17 cellular contexts compared by ENCODE assay signal in genomic region chr7:88452648-88453047, GRCh38.
A peak's percentile ranks its signal among the peaks of the same experiment; 100 is the strongest.
DNase-seq lines count a peak whose midpoint lies in the region; ATAC-seq and TF ChIP-seq lines count a peak whose summit lies in the region.
"Had no signal": no experiment of that assay in that cellular context is flagged by ENCODE, and none has a peak within 500 bp of the region (broad histone marks: within the 10 kb centered on the region; RNA-seq: fewer than 3 reads in every experiment).

No MANE protein-coding gene starts in this region.

- peaks cover 15% of the 10 kb centered on the region for H3K4me1 Mint-ChIP-seq in GM23338
- H3K4me1 Mint-ChIP-seq: T-cell had no signal

- DNase-seq in DND-41 (peak; percentile 61), left colon (peak in 1 of 2 donors; percentile 12), NCI-H2196 (lab: John Stamatoyannopoulos, UW; ENCODE audit: unreplicated experiment) (no peak), GM23338 (ENCODE audit: low spot score) (no peak), SK-N-DZ (ENCODE audit: low spot score) (no peak)
- DNase-seq: DMS53, HCEC 1CT, Kasumi-1, NCI-H226, NCI-H526 treated with DMSO at 0.1 percent for 48 hours, PC-9 had no signal

- H3K36me3 Mint-ChIP-seq in GM23338 (ENCODE audit: low read depth): no peaks in the 10 kb centered on the region
- H3K36me3 Mint-ChIP-seq: T-cell had no signal

- no peaks in the 10 kb centered on the region for H3K9me3 ChIP-seq in DND-41 (ENCODE audit: insufficient read depth, low read length, severe bottlenecking)
- H3K9me3 ChIP-seq: A549 had no signal

- TF ChIP-seq CTCF in DND-41 (IDR thresholded peaks at IDR 0.05; ENCODE audit: borderline replicate concordance, extremely low read depth, low read length, poor library complexity, severe bottlenecking) (no peak), KMS-11 (conservative IDR thresholded peaks at IDR 0.05; ENCODE audit: low read depth, low read length) (no peak), GM23338 (conservative IDR thresholded peaks at IDR 0.05; ENCODE audit: low read depth in 2 of 2) (no peak)

- intact Hi-C loops in left colon (cut with DNase I, micrococcal nuclease): no loop called here

- no peaks in the 10 kb centered on the region for H3K9me3 Mint-ChIP-seq in GM23338
- H3K9me3 Mint-ChIP-seq: T-cell had no signal

- H3K9me2 ChIP-seq in GM23338 (ENCODE audit: insufficient read depth): peaks cover 7% of the 10 kb centered on the region; the same call in 1 of the 2 replicates

- H3K27ac ChIP-seq in DND-41 (ENCODE audit: low read length) (no peak overlapping the region), KMS-11 (peak overlapping the region; percentile 69), GM23338 (ENCODE audit: low read depth) (no peak overlapping the region)
- H3K27ac ChIP-seq: A549, C4-2B, PC-9, SK-N-MC had no signal

- no peaks in the 10 kb centered on the region for H3K79me2 ChIP-seq in DND-41 (ENCODE audit: insufficient read depth, low read length)
- no peaks in the 10 kb centered on the region for H3K79me2 ChIP-seq in KMS-11 (ENCODE audit: insufficient read depth, low read depth)
- no peaks in the 10 kb centered on the region for H3K79me2 ChIP-seq in GM23338 (replicated peaks; ENCODE audit: insufficient read depth)

- H3K36me3 ChIP-seq in DND-41 (ENCODE audit: insufficient read depth, low read length): no peaks in the 10 kb centered on the region
- no peaks in the 10 kb centered on the region for H3K36me3 ChIP-seq in KMS-11 (ENCODE audit: insufficient read depth)
- H3K36me3 ChIP-seq in GM23338 (ENCODE audit: insufficient read depth): no peaks in the 10 kb centered on the region

- H3K27me3 Mint-ChIP-seq in GM23338 (ENCODE audit: insufficient read depth, low read depth, poor library complexity): no peaks in the 10 kb centered on the region

- H3K4me2 ChIP-seq in DND-41 (ENCODE audit: insufficient read depth, low read length) (no peak overlapping the region), KMS-11 (peak overlapping the region; percentile 61), GM23338 (no peak overlapping the region)
- H3K4me2 ChIP-seq: A549, PC-9 had no signal

- H3K27me3 ChIP-seq in DND-41 (ENCODE audit: insufficient read depth, low read length, poor library complexity) (no peaks in the 10 kb centered on the region), KMS-11 (ENCODE audit: insufficient read depth, low read depth) (no peaks in the 10 kb centered on the region), GM23338 (ENCODE audit: insufficient read depth) (no peaks in the 10 kb centered on the region)

- H2AFZ ChIP-seq in DND-41 (ENCODE audit: low read depth, low read length) (no peak overlapping the region), KMS-11 (ENCODE audit: low read depth) (no peak overlapping the region), GM23338 (no peak overlapping the region; the same call in 1 of the 2 replicates)
- H2AFZ ChIP-seq: PC-9 had no signal

- ATAC-seq in DND-41 (ENCODE audit: insufficient read depth, low read depth) (peak; percentile 91), GM21786 (IDR thresholded peaks at IDR 0.05; ENCODE audit: unreplicated experiment) (peak; percentile 52), left colon (peak; percentile 78), GM23338 (no peak)
- ATAC-seq: A549, T-cell had no signal

- H3K4me3 Mint-ChIP-seq in GM23338: no peak overlapping the region
- H3K4me3 Mint-ChIP-seq: T-cell had no signal

- H3F3A ChIP-seq in GM23338 (replicated peaks; ENCODE audit: low read depth): no peaks in the 10 kb centered on the region

- no peak overlapping the region for H3K27ac Mint-ChIP-seq in GM23338
- H3K27ac Mint-ChIP-seq: T-cell had no signal

- H4K20me1 ChIP-seq in DND-41 (ENCODE audit: insufficient read depth, low read length) (no peaks in the 10 kb centered on the region), KMS-11 (ENCODE audit: insufficient read depth) (no peaks in the 10 kb centered on the region; the same call in 1 of the 2 replicates), GM23338 (replicated peaks; ENCODE audit: insufficient read depth) (no peaks in the 10 kb centered on the region)

- H3K4me1 ChIP-seq in DND-41 (ENCODE audit: insufficient read depth, low read length) (no peaks in the 10 kb centered on the region), KMS-11 (ENCODE audit: low read depth, poor library complexity, severe bottlenecking) (peaks cover 43% of the 10 kb centered on the region), GM23338 (ENCODE audit: insufficient read depth) (peaks cover 8% of the 10 kb centered on the region; the same call in 1 of the 2 replicates)
- H3K4me1 ChIP-seq: A549 had no signal

- H3K4me3 ChIP-seq in DND-41 (ENCODE audit: low read depth in 1 of 2, low read length in 2 of 2) (no peak overlapping the region), KMS-11 (IDR thresholded peaks at IDR 0.05; ENCODE audit: insufficient read depth, low read depth, low read length) (no peak overlapping the region), GM23338 (no peak overlapping the region)
- H3K4me3 ChIP-seq: A549, PC-9, SK-N-MC had no signal

- H3K9ac ChIP-seq in DND-41 (ENCODE audit: low read depth, low read length) (no peak overlapping the region), KMS-11 (peak overlapping the region; percentile 5; the same call in 1 of the 2 replicates)

TF ChIP-seq in GM23338, 12 proteins besides CTCF, POLR2A, EP300 and RAD21 (continues in another document):
- TF ChIP-seq EZH2phosphoT487 (IDR thresholded peaks at IDR 0.05; ENCODE audit: unreplicated experiment): no peak
- TF ChIP-seq, protein P1, sequence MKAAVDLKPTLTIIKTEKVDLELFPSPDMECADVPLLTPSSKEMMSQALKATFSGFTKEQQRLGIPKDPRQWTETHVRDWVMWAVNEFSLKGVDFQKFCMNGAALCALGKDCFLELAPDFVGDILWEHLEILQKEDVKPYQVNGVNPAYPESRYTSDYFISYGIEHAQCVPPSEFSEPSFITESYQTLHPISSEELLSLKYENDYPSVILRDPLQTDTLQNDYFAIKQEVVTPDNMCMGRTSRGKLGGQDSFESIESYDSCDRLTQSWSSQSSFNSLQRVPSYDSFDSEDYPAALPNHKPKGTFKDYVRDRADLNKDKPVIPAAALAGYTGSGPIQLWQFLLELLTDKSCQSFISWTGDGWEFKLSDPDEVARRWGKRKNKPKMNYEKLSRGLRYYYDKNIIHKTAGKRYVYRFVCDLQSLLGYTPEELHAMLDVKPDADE (IDR thresholded peaks at IDR 0.05): no peak
- TF ChIP-seq ZNF462 (CRISPR knock-in tag; IDR thresholded peaks at IDR 0.05): no peak
- TF ChIP-seq NANOG (IDR thresholded peaks at IDR 0.05; ENCODE audit: borderline replicate concordance): no peak
- TF ChIP-seq JUNB (IDR thresholded peaks at IDR 0.05; ENCODE audit: unreplicated experiment): no peak
- no peak for TF ChIP-seq POLR2AphosphoS5 (IDR thresholded peaks at IDR 0.05; ENCODE audit: low read depth)
- TF ChIP-seq STAT1 (IDR thresholded peaks at IDR 0.05; ENCODE audit: unreplicated experiment): no peak
